Comparison of ENCODE assay signal across 18 cellular contexts in genomic region chr9:128166169-128166568, GRCh38. TPM values are rescaled to one million over a fixed set of nuclear protein-coding genes. Genes with fewer than 3 reads are reported as not detected.
DNase-seq lines count a peak whose midpoint lies in the region; ATAC-seq, FAIRE-seq and TF ChIP-seq lines count a peak whose summit lies in the region.
"Had no signal": no experiment of that assay in that cellular context is flagged by ENCODE, and none has a peak within 500 bp of the region (broad histone marks: within the 10 kb centered on the region; RNA-seq: fewer than 3 reads in every experiment).

No MANE protein-coding gene starts in this region.

- BruUV-seq in Caco-2 (replicated peaks; lab: Mats Ljungman, UMichigan) (TSS peak; percentile 25), K562 (replicated peaks; lab: Mats Ljungman, UMichigan) (no TSS peak)

- H3K4me3 ChIP-seq in Caco-2 (ENCODE audit: low read depth, low read length), result no peak overlapping the region
- no peak overlapping the region for H3K4me3 ChIP-seq in K562
- H3K4me3 ChIP-seq: BLaER1 had no signal

- no peak for TF ChIP-seq POLR2A in K562 (conservative IDR thresholded peaks at IDR 0.05)

- no peak for ATAC-seq in K562
- ATAC-seq: Panc1 had no signal

- peaks cover 65% of the 10 kb centered on the region for H3K36me3 Mint-ChIP-seq in Caco-2 (ENCODE audit: insufficient read depth, unreplicated experiment)

- no peaks in the 10 kb centered on the region for H3K9me3 Mint-ChIP-seq in Caco-2 (ENCODE audit: unreplicated experiment)
- H3K9me3 Mint-ChIP-seq: CD8-positive, alpha-beta memory T cell had no signal

- no peaks in the 10 kb centered on the region for H3K9me1 ChIP-seq in K562 (ENCODE audit: control insufficient read depth, insufficient read depth, low read length)

- H3K27ac ChIP-seq in K562 (ENCODE audit: extremely low read depth, low read depth, low read length), result no peak overlapping the region
- H3K27ac ChIP-seq: BLaER1 had no signal

- H4K20me1 ChIP-seq in K562 (replicated peaks; ENCODE audit: control insufficient read depth, insufficient read depth, low read length), result peaks cover 23% of the 10 kb centered on the region; the same call in 1 of the 2 replicates

- no peak for TF ChIP-seq RAD21 in K562 (CRISPR knock-in tag; conservative IDR thresholded peaks at IDR 0.05 in 1 of 2, IDR thresholded peaks at IDR 0.05 in 1 of 2)

- DNase-seq in Caco-2 (no peak), K562 (ENCODE audit: extremely low read depth in 1 of 4, low spot score in 3 of 4) (no peak), dermis blood vessel endothelial cell (no peak)
- DNase-seq in activated CD4-positive, alpha-beta T cell treated with anti-CD3 and anti-CD28 coated beads, Interleukin-2, amount 50 U/mL, for 1 hour, result no peak
- DNase-seq: CD8-positive, alpha-beta memory T cell; DMS79 treated with DMSO at 0.1 percent for 48 hours; H7; Karpas-422; MM.1S; NCI-H1092 treated with DMSO at 0.1 percent for 48 hours; NCI-H1694; NCI-H510A treated with DMSO at 0.1 percent for 48 hours; NCI-H82; SHP77; SK-N-SH had no signal

- TF ChIP-seq CTCF in Caco-2 (IDR thresholded peaks at IDR 0.05; ENCODE audit: insufficient read depth in 1 of 2, low read depth in 1 of 2, low read length in 1 of 2, severe bottlenecking in 1 of 2, unreplicated experiment in 1 of 2) (no peak), K562 (IDR thresholded peaks at IDR 0.05 in 2 of 3, conservative IDR thresholded peaks at IDR 0.05 in 1 of 3; ENCODE audit: insufficient read depth in 2 of 3, low read depth in 1 of 3, low read length in 3 of 3) (no peak)

- H3K36me3 ChIP-seq in Caco-2 (ENCODE audit: control insufficient read depth, insufficient read depth, low read length) (peaks cover 2% of the 10 kb centered on the region), K562 (ENCODE audit: control insufficient read depth, insufficient read depth, low read length) (peaks cover 85% of the 10 kb centered on the region)

- no peak for FAIRE-seq in K562 (lab: Jason Lieb, UNC)
- FAIRE-seq: A204.1 had no signal

- 0 out of 2 replicates have a peak, but pooled peaks cover 2% of the 10 kb centered on the region for H3K4me1 ChIP-seq in Caco-2
- peaks cover 3 to 30% of the 10 kb centered on the region in 2 experiments; a peak in 4 of 5 replicates for H3K4me1 ChIP-seq in K562 (replicated peaks in 1 of 2; ENCODE audit: control insufficient read depth in 2 of 2, insufficient read depth in 2 of 2, low read length in 2 of 2)

- H3K4me1 Mint-ChIP-seq in Caco-2 (ENCODE audit: low read depth, unreplicated experiment), result no peaks in the 10 kb centered on the region

- WGBS in K562 (ENCODE audit: insufficient coverage, low coverage, missing lambda C conversion rate), result 92% methylated on average over 18 of the region's 18 CpGs

- POLR2A ChIA-PET in Caco-2 (lab: Charles Lee) (no interaction called here), K562 (lab: Yijun Ruan, JAX) (interaction anchor here (0.6 to 11.0 kb wide), 8 partner anchors 8 to 1717 kb away, joined by 3 to 155 read pairs (median 3); no protein-coding TSS in a partner anchor)

- H3K27ac Mint-ChIP-seq in Caco-2 (ENCODE audit: unreplicated experiment), result no peak overlapping the region

- H3K9me3 ChIP-seq in Caco-2 (no peaks in the 10 kb centered on the region), K562 (replicated peaks; ENCODE audit: control insufficient read depth, insufficient read depth, low read depth, low read length) (no peaks in the 10 kb centered on the region)
- H3K9me3 ChIP-seq: BLaER1, SK-N-SH had no signal

- intact Hi-C loops in Caco-2 (cut with micrococcal nuclease; ENCODE audit: unreplicated experiment), result no loop called here
- intact Hi-C loops in K562 (cut with micrococcal nuclease), result no loop called here

- H3K4me3 Mint-ChIP-seq in Caco-2 (ENCODE audit: unreplicated experiment), result no peak overlapping the region
- H3K4me3 Mint-ChIP-seq: CD8-positive, alpha-beta memory T cell had no signal

- TF ChIP-seq EP300 in K562 (IDR thresholded peaks at IDR 0.05; ENCODE audit: low read length), result no peak

- H2AFZ ChIP-seq in K562 (ENCODE audit: low read depth, low read length), result no peak overlapping the region

- H3K9ac ChIP-seq in K562 (ENCODE audit: insufficient read depth in 1 of 2, low read depth in 2 of 2, low read length in 2 of 2), result peak overlapping the region in 1 of 2 experiments; percentile 2; a peak in 1 of 4 replicates
- H3K9ac ChIP-seq: BLaER1, SK-N-SH had no signal

- peaks cover 12% of the 10 kb centered on the region for H3K79me2 ChIP-seq in K562 (ENCODE audit: control insufficient read depth, insufficient read depth, low read length)

- in situ Hi-C loops in K562 (cut with MboI), result no loop called here

- H3K4me2 ChIP-seq in K562 (ENCODE audit: insufficient read depth, low read length), result no peak overlapping the region
- H3K4me2 ChIP-seq: BLaER1, SK-N-SH had no signal

- CTCF ChIA-PET in Caco-2 (lab: Charles Lee), result no interaction called here
- CTCF ChIA-PET in K562 (lab: Yijun Ruan, JAX; ENCODE audit: low intra/inter-chr PET ratio), result no interaction called here

- H3K27me3 Mint-ChIP-seq in Caco-2 (ENCODE audit: insufficient read depth, unreplicated experiment), result no peaks in the 10 kb centered on the region

- H3K27me3 ChIP-seq in Caco-2 (replicated peaks; ENCODE audit: control insufficient read depth, insufficient read depth, low read length) (no peaks in the 10 kb centered on the region), K562 (ENCODE audit: control insufficient read depth in 2 of 2, insufficient read depth in 2 of 2, low read length in 2 of 2) (no peaks in the 10 kb centered on the region)
- H3K27me3 ChIP-seq: BLaER1 had no signal

RNA-seq across cellular contexts. Expression of gene BBLN, which starts 6.1 kb away (rescaled TPM):
- total RNA-seq in Caco-2 (2022) (34.2 and 36.5 TPM in 2 replicates), K562 (2014; rRNA removed) (331 and 433 TPM in 2 replicates), K562 (2014; rRNA removed; fragmentation: Illumina TruSeq; extraction: Trizol) (11.5 and 11.9 TPM in 2 replicates), K562 (2015; rRNA removed; fragmentation: Illumina TruSeq; extraction: Trizol) (109 and 123 TPM in 2 replicates), K562 (2021) (172 and 177 TPM in 2 replicates), dermis blood vessel endothelial cell (47.4 and 77.1 TPM in 2 replicates)
- 24.5 and 53.9 TPM in 2 replicates for total RNA-seq in K562 (2011; cell fraction: chromatin; rRNA removed; ENCODE audit: low replicate concordance)
- 72.0 and 78.0 TPM in 2 replicates for total RNA-seq in K562 (2011; cell fraction: nucleolus; rRNA removed)
- total RNA-seq in K562 (2011; cell fraction: nucleoplasm; rRNA removed), result 65.8 and 106 TPM in 2 replicates
- polyA plus RNA-seq in K562 (2011; rRNA removed) (87.1 and 125 TPM in 2 replicates), K562 (2014; fragmentation: Illumina TruSeq; extraction: Trizol) (30.1 and 181 TPM in 2 replicates), K562 (2014; fragmentation: Nextera tagmentation; extraction: Ambion mirVana) (10 to 100 TPM in 1 of 2 experiments, 1 to 10 TPM in 1; 4.2 to 13.7 TPM), K562 (2014; rRNA removed) (191 and 213 TPM in 2 replicates)
- polyA plus RNA-seq in K562 (2011; cell fraction: cytosol; rRNA removed), result 256 and 738 TPM in 2 replicates
- polyA plus RNA-seq in K562 (2011; cell fraction: nucleus; rRNA removed), result 139 and 249 TPM in 2 replicates
- polyA plus RNA-seq in K562 (2012), result 180 and 393 TPM in 2 replicates
- 19.8 and 21.1 TPM in 2 replicates for polyA minus RNA-seq in K562 (2011; rRNA and poly(A)+ RNA removed)
- 74.5 and 112 TPM in 2 replicates for polyA minus RNA-seq in K562 (2011; cell fraction: cytosol; rRNA and poly(A)+ RNA removed)
- polyA minus RNA-seq in K562 (2011; cell fraction: nucleus; rRNA and poly(A)+ RNA removed), result 29.6 and 47.0 TPM in 2 replicates

RNA-seq across cellular contexts. Expression of gene LCN2, which starts 16.9 kb away (rescaled TPM):
- total RNA-seq in Caco-2 (2022), result not detected in 2 replicates
- total RNA-seq in K562 (2011; cell fraction: chromatin; rRNA removed; ENCODE audit: low replicate concordance), result 0.58 and 2.0 TPM in 2 replicates
- 1.1 and 1.3 TPM in 2 replicates for total RNA-seq in K562 (2011; cell fraction: nucleolus; rRNA removed)
- total RNA-seq in K562 (2011; cell fraction: nucleoplasm; rRNA removed), result 1.7 TPM in 1 of 2 replicates, not detected in the other
- total RNA-seq in K562 (2014; rRNA removed), result 0.20 and 0.54 TPM in 2 replicates
- total RNA-seq in K562 (2014; rRNA removed; fragmentation: Illumina TruSeq; extraction: Trizol), result 0.47 TPM in 1 of 2 replicates, not detected in the other
- not detected in 2 replicates for total RNA-seq in K562 (2015; rRNA removed; fragmentation: Illumina TruSeq; extraction: Trizol)
- total RNA-seq in K562 (2021), result 0.40 and 0.72 TPM in 2 replicates
- polyA plus RNA-seq in K562 (2011; rRNA removed), result 0.60 and 1.2 TPM in 2 replicates
- 0.40 and 0.69 TPM in 2 replicates for polyA plus RNA-seq in K562 (2011; cell fraction: cytosol; rRNA removed)
- polyA plus RNA-seq in K562 (2011; cell fraction: nucleus; rRNA removed), result 3.3 and 4.8 TPM in 2 replicates
- 0.16 and 0.37 TPM in 2 replicates for polyA plus RNA-seq in K562 (2012)
- polyA plus RNA-seq in K562 (2014; fragmentation: Illumina TruSeq; extraction: Trizol), result 0.22 and 1.0 TPM in 2 replicates
- under 1 TPM; 0.10 to 0.11 TPM for polyA plus RNA-seq in K562 (2014; fragmentation: Nextera tagmentation; extraction: Ambion mirVana)
- polyA plus RNA-seq in K562 (2014; rRNA removed), result 0.21 and 0.65 TPM in 2 replicates
- polyA minus RNA-seq in K562 (2011; rRNA and poly(A)+ RNA removed), result 1.2 and 1.4 TPM in 2 replicates
- not detected in 2 replicates for polyA minus RNA-seq in K562 (2011; cell fraction: cytosol; rRNA and poly(A)+ RNA removed)
- polyA minus RNA-seq in K562 (2011; cell fraction: nucleus; rRNA and poly(A)+ RNA removed), result not detected in 2 replicates
- total RNA-seq in dermis blood vessel endothelial cell, result 0.14 TPM in 1 of 2 replicates, not detected in the other
- total RNA-seq: CD8-positive, alpha-beta memory T cell; H7 had no signal
- polyA plus RNA-seq: CD8-positive, alpha-beta memory T cell; SK-N-SH had no signal

RNA-seq across cellular contexts. Expression of gene CIZ1, which starts 25.2 kb away (rescaled TPM):
- total RNA-seq in Caco-2 (2022) (154 and 187 TPM in 2 replicates), K562 (2014; rRNA removed) (127 and 164 TPM in 2 replicates), K562 (2014; rRNA removed; fragmentation: Illumina TruSeq; extraction: Trizol) (55.4 and 57.1 TPM in 2 replicates), K562 (2015; rRNA removed; fragmentation: Illumina TruSeq; extraction: Trizol) (83.7 and 87.8 TPM in 2 replicates), K562 (2021) (329 and 330 TPM in 2 replicates), dermis blood vessel endothelial cell (16.7 and 37.9 TPM in 2 replicates)
- total RNA-seq in K562 (2011; cell fraction: chromatin; rRNA removed; ENCODE audit: low replicate concordance), result 263 and 434 TPM in 2 replicates
- total RNA-seq in K562 (2011; cell fraction: nucleolus; rRNA removed), result 204 and 208 TPM in 2 replicates
- 222 and 230 TPM in 2 replicates for total RNA-seq in K562 (2011; cell fraction: nucleoplasm; rRNA removed)
- polyA plus RNA-seq in K562 (2011; rRNA removed) (82.1 and 168 TPM in 2 replicates), K562 (2014; fragmentation: Illumina TruSeq; extraction: Trizol) (244 and 291 TPM in 2 replicates), K562 (2014; fragmentation: Nextera tagmentation; extraction: Ambion mirVana) (10 to 100 TPM in 1 of 2 experiments, 1 to 10 TPM in 1; 6.6 to 12.6 TPM), K562 (2014; rRNA removed) (161 and 175 TPM in 2 replicates)
- 139 and 188 TPM in 2 replicates for polyA plus RNA-seq in K562 (2011; cell fraction: cytosol; rRNA removed)
- polyA plus RNA-seq in K562 (2011; cell fraction: nucleus; rRNA removed), result 284 and 400 TPM in 2 replicates
- polyA plus RNA-seq in K562 (2012), result 220 and 374 TPM in 2 replicates
- polyA minus RNA-seq in K562 (2011; rRNA and poly(A)+ RNA removed), result 76.1 and 76.4 TPM in 2 replicates
- polyA minus RNA-seq in K562 (2011; cell fraction: cytosol; rRNA and poly(A)+ RNA removed), result 115 and 157 TPM in 2 replicates
- 42.3 and 58.8 TPM in 2 replicates for polyA minus RNA-seq in K562 (2011; cell fraction: nucleus; rRNA and poly(A)+ RNA removed)

RNA-seq across cellular contexts. Expression of gene DNM1, which starts 37.0 kb away (rescaled TPM):
- total RNA-seq in Caco-2 (2022) (3.9 and 5.2 TPM in 2 replicates), K562 (2014; rRNA removed) (6.6 and 7.9 TPM in 2 replicates), K562 (2014; rRNA removed; fragmentation: Illumina TruSeq; extraction: Trizol) (4.5 and 5.2 TPM in 2 replicates), K562 (2015; rRNA removed; fragmentation: Illumina TruSeq; extraction: Trizol) (8.4 and 9.1 TPM in 2 replicates), K562 (2021) (20.7 and 23.1 TPM in 2 replicates), dermis blood vessel endothelial cell (0.17 and 0.33 TPM in 2 replicates)
- total RNA-seq in K562 (2011; cell fraction: chromatin; rRNA removed; ENCODE audit: low replicate concordance), result 88.0 and 181 TPM in 2 replicates
- total RNA-seq in K562 (2011; cell fraction: nucleolus; rRNA removed), result 88.4 and 99.1 TPM in 2 replicates
- total RNA-seq in K562 (2011; cell fraction: nucleoplasm; rRNA removed), result 92.3 and 124 TPM in 2 replicates
- polyA plus RNA-seq in K562 (2011; rRNA removed) (9.5 and 33.1 TPM in 2 replicates), K562 (2014; fragmentation: Illumina TruSeq; extraction: Trizol) (10.0 and 15.5 TPM in 2 replicates), K562 (2014; fragmentation: Nextera tagmentation; extraction: Ambion mirVana) (under 1 TPM; 0.39 to 0.58 TPM), K562 (2014; rRNA removed) (17.6 TPM in 2 replicates)
- 7.7 and 11.1 TPM in 2 replicates for polyA plus RNA-seq in K562 (2011; cell fraction: cytosol; rRNA removed)
- 108 and 126 TPM in 2 replicates for polyA plus RNA-seq in K562 (2011; cell fraction: nucleus; rRNA removed)
- 15.9 and 25.7 TPM in 2 replicates for polyA plus RNA-seq in K562 (2012)
- polyA minus RNA-seq in K562 (2011; rRNA and poly(A)+ RNA removed), result 19.1 and 29.6 TPM in 2 replicates
- 6.7 and 22.4 TPM in 2 replicates for polyA minus RNA-seq in K562 (2011; cell fraction: cytosol; rRNA and poly(A)+ RNA removed)
- 55.2 and 137 TPM in 2 replicates for polyA minus RNA-seq in K562 (2011; cell fraction: nucleus; rRNA and poly(A)+ RNA removed)

RNA-seq across cellular contexts. Expression of gene PTGES2, which starts 38.6 kb away (rescaled TPM):
- 114 and 123 TPM in 2 replicates for total RNA-seq in Caco-2 (2022)
- 91.2 and 285 TPM in 2 replicates for total RNA-seq in K562 (2011; cell fraction: chromatin; rRNA removed; ENCODE audit: low replicate concordance)
- total RNA-seq in K562 (2011; cell fraction: nucleolus; rRNA removed), result 223 and 287 TPM in 2 replicates
- 132 and 134 TPM in 2 replicates for total RNA-seq in K562 (2011; cell fraction: nucleoplasm; rRNA removed)
- 196 and 257 TPM in 2 replicates for total RNA-seq in K562 (2014; rRNA removed)
- 34.3 and 50.3 TPM in 2 replicates for total RNA-seq in K562 (2014; rRNA removed; fragmentation: Illumina TruSeq; extraction: Trizol)
- 98.9 and 102 TPM in 2 replicates for total RNA-seq in K562 (2015; rRNA removed; fragmentation: Illumina TruSeq; extraction: Trizol)
- 135 and 137 TPM in 2 replicates for total RNA-seq in K562 (2021)
- polyA plus RNA-seq in K562 (2011; rRNA removed), result 90.1 and 106 TPM in 2 replicates
- 92.2 and 177 TPM in 2 replicates for polyA plus RNA-seq in K562 (2011; cell fraction: cytosol; rRNA removed)
- 244 and 370 TPM in 2 replicates for polyA plus RNA-seq in K562 (2011; cell fraction: nucleus; rRNA removed)
- polyA plus RNA-seq in K562 (2012), result 94.0 and 96.2 TPM in 2 replicates
- 89.2 and 128 TPM in 2 replicates for polyA plus RNA-seq in K562 (2014; fragmentation: Illumina TruSeq; extraction: Trizol)
- polyA plus RNA-seq in K562 (2014; fragmentation: Nextera tagmentation; extraction: Ambion mirVana), result 1 to 10 TPM; 2.4 to 6.2 TPM
- polyA plus RNA-seq in K562 (2014; rRNA removed), result 128 and 149 TPM in 2 replicates
- polyA minus RNA-seq in K562 (2011; rRNA and poly(A)+ RNA removed), result 49.5 and 74.8 TPM in 2 replicates
- 57.2 and 75.5 TPM in 2 replicates for polyA minus RNA-seq in K562 (2011; cell fraction: cytosol; rRNA and poly(A)+ RNA removed)
- polyA minus RNA-seq in K562 (2011; cell fraction: nucleus; rRNA and poly(A)+ RNA removed), result 73.1 and 77.3 TPM in 2 replicates
- total RNA-seq in dermis blood vessel endothelial cell, result 52.8 and 87.3 TPM in 2 replicates
